In the genomic region with DNA sequence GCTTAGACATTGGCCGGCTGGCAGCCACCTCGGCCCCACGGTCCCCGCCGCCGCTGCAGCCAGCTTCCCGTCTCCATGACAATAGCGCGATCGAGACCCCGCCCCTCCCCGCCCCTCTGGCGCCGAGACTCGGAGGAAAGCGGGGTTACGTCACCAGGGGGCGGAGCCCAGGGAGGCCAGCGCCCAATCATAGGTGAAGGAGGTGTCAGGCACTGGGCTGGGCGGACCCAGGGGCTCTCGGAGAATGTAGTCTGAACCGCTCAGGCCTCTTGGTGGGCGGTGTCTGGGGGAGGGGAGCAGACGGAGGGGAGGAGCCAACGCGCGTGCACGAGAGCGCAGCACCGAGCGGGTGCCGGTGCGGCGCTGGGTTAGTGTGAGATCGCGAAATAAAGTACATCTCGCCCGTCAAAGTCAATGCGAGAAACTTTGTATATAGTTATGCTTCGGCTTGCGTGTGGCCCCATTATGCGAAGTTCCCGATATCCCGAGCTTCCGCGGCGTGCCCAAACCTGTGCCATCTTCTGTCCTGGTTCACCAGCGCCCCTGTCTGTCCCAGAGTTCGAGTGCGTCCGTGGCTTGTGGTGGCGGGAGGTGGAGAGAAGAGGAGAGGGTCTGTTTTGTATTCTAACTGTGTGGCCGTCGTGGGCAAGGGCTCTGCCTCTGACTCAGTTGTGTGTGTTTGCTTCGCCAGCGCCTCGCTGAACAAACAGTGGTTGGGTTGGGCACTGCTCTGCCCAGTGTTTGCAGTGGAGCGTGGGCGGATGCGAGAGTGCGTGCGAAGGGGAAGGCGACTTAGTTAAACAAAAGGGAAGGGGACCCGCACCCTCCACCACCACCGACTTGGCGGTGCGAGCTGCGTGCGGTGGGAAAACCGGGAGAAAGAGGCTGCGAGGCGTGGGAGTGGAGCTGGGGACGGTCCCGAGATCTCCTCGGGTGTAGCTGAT, we compare ENCODE assay signal across 8 cellular contexts. TPM values are rescaled to one million over a fixed set of nuclear protein-coding genes. Genes with fewer than 3 reads are reported as not detected.
A peak's percentile ranks its signal among the peaks of the same experiment; 100 is the strongest.
DNase-seq lines count a peak whose midpoint lies in the region; ATAC-seq and TF ChIP-seq lines count a peak whose summit lies in the region.

No MANE protein-coding gene starts in this region.

- H3K9me3 ChIP-seq in adrenal gland (replicated peaks in 1 of 3) (no peaks in the 10 kb centered on the region), uterus (no peaks in the 10 kb centered on the region)

- TF ChIP-seq CTCF in GM12874 (IDR thresholded peaks at IDR 0.05; ENCODE audit: insufficient read depth, low read depth, low read length) = 0 out of 2 replicates have a peak, but pooled peaks have one; percentile 18
- TF ChIP-seq CTCF in adrenal gland (IDR thresholded peaks at IDR 0.05) = peak in 1 of 6 experiments; percentile 8
- TF ChIP-seq CTCF in uterus (IDR thresholded peaks at IDR 0.05) = peak in 1 of 4 experiments; percentile 3

- peaks cover 10 to 18% of the 10 kb centered on the region in 2 donors for H3K4me1 ChIP-seq in adrenal gland (replicated peaks in 1 of 2)
- no peaks in the 10 kb centered on the region for H3K4me1 ChIP-seq in uterus

- H3K27ac ChIP-seq in adrenal gland = peak overlapping the region in 3 of 5 donors; percentile 39 to 82 (median 78)
- H3K27ac ChIP-seq in uterus = peak overlapping the region; percentile 60 to 78

- peaks cover 68% of the 10 kb centered on the region for H3K27me3 ChIP-seq in adrenal gland
- H3K27me3 ChIP-seq in uterus = peaks cover 9 to 63% of the 10 kb centered on the region in 2 donors

- ATAC-seq in HG02763 (IDR thresholded peaks at IDR 0.05; ENCODE audit: unreplicated experiment) = peak; percentile 92
- peak; percentile 88 for ATAC-seq in left ventricle myocardium superior

- TF ChIP-seq POLR2A in adrenal gland (IDR thresholded peaks at IDR 0.05) (no peak), uterus (IDR thresholded peaks at IDR 0.05) (peak in 1 of 2 donors; percentile 37)

- H3K4me3 ChIP-seq in adrenal gland (peak overlapping the region in 2 of 4 donors; percentile 46 to 67), uterus (peak overlapping the region; percentile 37 to 70)

- no peaks in the 10 kb centered on the region for H3K36me3 ChIP-seq in adrenal gland (replicated peaks in 1 of 2)
- no peaks in the 10 kb centered on the region for H3K36me3 ChIP-seq in uterus

- DNase-seq in NCI-H1417 (lab: John Stamatoyannopoulos, UW) (peak; percentile 96 to 99 (median 99)), T follicular helper cell (ENCODE audit: low read depth) (peak; percentile 90), adrenal gland (peak; percentile 98 to 100 (median 99)), left ventricle myocardium superior (peak; percentile 100), pulmonary artery endothelial cell (ENCODE audit: low read depth, low spot score) (peak; percentile 97), uterus (peak; percentile 99)

- intact Hi-C loops in adrenal gland (cut with DNase I) (loop anchor here (5.0 to 10.0 kb wide), 2 partner anchors 642 to 645 kb away; a partner anchor contains a TSS), left ventricle myocardium superior (cut with micrococcal nuclease) (loop anchor here (10.0 kb wide), 1 partner anchor 645 kb away; a partner anchor contains a TSS), uterus (cut with DNase I; ENCODE audit: low total_unique reads) (no loop called here)

- 1 to 2% (median 1%) methylated on average over 45 to 75 of the region's 75 CpGs for WGBS in adrenal gland, 4 donors

RNA-seq across cellular contexts. Expression of a gene that starts 1.3 kb away (rescaled TPM):
- 1 to 10 TPM in 6 of 8 donors, under 1 TPM in 2; 0.60 to 4.2 (median 1.8) TPM for total RNA-seq in adrenal gland
- polyA plus RNA-seq in adrenal gland = 1 to 10 TPM in 1 of 3 donors, under 1 TPM in 2; 0.29 to 1.4 (median 0.54) TPM
- total RNA-seq in left ventricle myocardium superior = 0.47 TPM
- 0.99 and 1.9 TPM in 2 replicates for total RNA-seq in pulmonary artery endothelial cell
- under 1 TPM in 2 of 4 donors, not detected in 2; 0.49 to 0.62 TPM for total RNA-seq in uterus
